ENCODE assay signal across 10 cellular contexts in genomic region chr11:35418282-35418846, GRCh38. TPM values are rescaled to one million over a fixed set of nuclear protein-coding genes. Genes with fewer than 3 reads are reported as not detected.
DNase-seq lines count a peak whose midpoint lies in the region; ATAC-seq, FAIRE-seq and TF ChIP-seq lines count a peak whose summit lies in the region.
"Had no signal": no experiment of that assay in that cellular context is flagged by ENCODE, and none has a peak within 500 bp of the region (broad histone marks: within the 10 kb centered on the region; RNA-seq: fewer than 3 reads in every experiment).

No MANE protein-coding gene starts in this region.

- intact Hi-C loops in GM12878 (cut with micrococcal nuclease; ENCODE audit: unreplicated experiment) (no loop called here), kidney (cut with DNase I) (no loop called here)
- intact Hi-C loops in naive thymus-derived CD4-positive, alpha-beta T cell (cut with micrococcal nuclease): no loop called here

- H3K9me3 ChIP-seq in HUES48 (ENCODE audit: control insufficient read depth, insufficient read depth, low read length): no peaks in the 10 kb centered on the region
- no peaks in the 10 kb centered on the region for H3K9me3 ChIP-seq in GM12878 (replicated peaks; ENCODE audit: control insufficient read depth, insufficient read depth, low read length)
- no peaks in the 10 kb centered on the region for H3K9me3 ChIP-seq in naive thymus-derived CD4-positive, alpha-beta T cell (ENCODE audit: control insufficient read depth in 2 of 3, low read length in 3 of 3)
- H3K9me3 ChIP-seq in kidney (ENCODE audit: control insufficient read depth in 1 of 2, low read length in 2 of 2): no peaks in the 10 kb centered on the region

- H4K20me1 ChIP-seq in GM12878 (ENCODE audit: control insufficient read depth, insufficient read depth): no peaks in the 10 kb centered on the region

- TF ChIP-seq CTCF in AG09309 (IDR thresholded peaks at IDR 0.05; ENCODE audit: control insufficient read depth, insufficient read depth, low read depth, low read length, missing control alignments) (no peak), GM12878 (IDR thresholded peaks at IDR 0.05 in 2 of 3, conservative IDR thresholded peaks at IDR 0.05 in 1 of 3; ENCODE audit: control insufficient read depth in 2 of 3, extremely low read depth in 1 of 3, insufficient read depth in 1 of 3, low read depth in 3 of 3, low read length in 3 of 3) (no peak), kidney (IDR thresholded peaks at IDR 0.05; ENCODE audit: borderline replicate concordance, extremely low read depth, insufficient read depth) (no peak)

- H3K4me2 ChIP-seq in GM12878 (ENCODE audit: control insufficient read depth, insufficient read depth): peak overlapping the region; percentile 38; the same call in 1 of the 2 replicates

- H3K27ac ChIP-seq in HUES48 (ENCODE audit: low read depth, low read length) (no peak overlapping the region), GM12878 (ENCODE audit: control insufficient read depth, insufficient read depth) (no peak overlapping the region), kidney (ENCODE audit: low read depth in 2 of 2, low read length in 2 of 2) (no peak overlapping the region)
- H3K27ac ChIP-seq in naive thymus-derived CD4-positive, alpha-beta T cell (ENCODE audit: low read depth, low read length): no peak overlapping the region

- DNase-seq in AG09309 (ENCODE audit: low read depth) (no peak), GM12878 (ENCODE audit: low read depth, low spot score) (no peak), kidney (no peak), HK-2 (ENCODE audit: unreplicated experiment) (no peak), NCI-H187 (lab: John Stamatoyannopoulos, UW) (no peak)
- DNase-seq in naive thymus-derived CD4-positive, alpha-beta T cell: no peak
- DNase-seq: NCI-H1694 treated with DMSO at 0.1 percent for 48 hours had no signal

- CTCF ChIA-PET in GM12878 (lab: Yijun Ruan, JAX): no interaction called here
- CTCF ChIA-PET in naive thymus-derived CD4-positive, alpha-beta T cell (lab: Charles Lee): no interaction called here

- FAIRE-seq in GM12878 (lab: Jason Lieb, UNC): no peak
- FAIRE-seq in kidney (lab: Jason Lieb, UNC): no peak
- FAIRE-seq: GM12891 had no signal

- H3K9ac ChIP-seq in HUES48 (ENCODE audit: low read depth, low read length) (no peak overlapping the region), GM12878 (ENCODE audit: control insufficient read depth, insufficient read depth, low read length) (no peak overlapping the region), kidney (ENCODE audit: low read length in 2 of 2) (no peak overlapping the region)

- POLR2A ChIA-PET in GM12878 (lab: Charles Lee): no interaction called here
- POLR2A ChIA-PET in naive thymus-derived CD4-positive, alpha-beta T cell (lab: Charles Lee): no interaction called here

- peaks cover 75 to 91% (median 82%) of the 10 kb centered on the region in 5 donors for H3K27me3 Mint-ChIP-seq in naive thymus-derived CD4-positive, alpha-beta T cell

- no peaks in the 10 kb centered on the region for H3K36me3 ChIP-seq in HUES48 (ENCODE audit: control insufficient read depth, insufficient read depth, low read length)
- H3K36me3 ChIP-seq in GM12878 (ENCODE audit: control insufficient read depth in 2 of 2, insufficient read depth in 2 of 2, low read length in 1 of 2): no peaks in the 10 kb centered on the region
- H3K36me3 ChIP-seq in naive thymus-derived CD4-positive, alpha-beta T cell (ENCODE audit: control insufficient read depth in 2 of 3, insufficient read depth in 3 of 3, low read length in 3 of 3): no peaks in the 10 kb centered on the region
- H3K36me3 ChIP-seq in kidney (ENCODE audit: control insufficient read depth in 1 of 2, insufficient read depth in 2 of 2, low read length in 2 of 2): no peaks in the 10 kb centered on the region

- in situ Hi-C loops in GM12878 (cut with MboI): loop anchor here (10.0 kb wide), 1 partner anchor 834 kb away; no protein-coding TSS in a partner anchor

- no peak for TF ChIP-seq EP300 in GM12878 (IDR thresholded peaks at IDR 0.05; ENCODE audit: borderline replicate concordance in 1 of 2, control insufficient read depth in 1 of 2, low read depth in 2 of 2, low read length in 2 of 2)

- peaks cover 6% of the 10 kb centered on the region; the same call in 1 of the 2 replicates for H3K4me1 ChIP-seq in HUES48 (ENCODE audit: control insufficient read depth, insufficient read depth, low read length)
- no peaks in the 10 kb centered on the region for H3K4me1 ChIP-seq in GM12878 (ENCODE audit: control insufficient read depth, insufficient read depth, low read length)
- H3K4me1 ChIP-seq in naive thymus-derived CD4-positive, alpha-beta T cell (ENCODE audit: control insufficient read depth in 2 of 2, insufficient read depth in 2 of 2, low read length in 2 of 2): no peaks in the 10 kb centered on the region
- peaks cover 0 to 3% of the 10 kb centered on the region in 2 donors for H3K4me1 ChIP-seq in kidney (ENCODE audit: control insufficient read depth in 1 of 2, insufficient read depth in 1 of 2, low read depth in 1 of 2, low read length in 2 of 2)

- ATAC-seq in GM12878: no peak
- ATAC-seq in naive thymus-derived CD4-positive, alpha-beta T cell: no peak
- ATAC-seq in HG03108 (IDR thresholded peaks at IDR 0.05; ENCODE audit: unreplicated experiment): no peak

- H3K9me3 Mint-ChIP-seq in naive thymus-derived CD4-positive, alpha-beta T cell: no peaks in the 10 kb centered on the region

- WGBS in GM12878 (ENCODE audit: insufficient coverage, insufficient replicate concordance, low lambda C conversion rate, missing lambda C conversion rate): 6% methylated on average over 29 of the region's 29 CpGs

- TF ChIP-seq RAD21 in GM12878 (IDR thresholded peaks at IDR 0.05; ENCODE audit: insufficient read depth, low read depth, low read length): no peak

- H3K27me3 ChIP-seq in HUES48 (ENCODE audit: control insufficient read depth, insufficient read depth, low read length) (peaks cover 97% of the 10 kb centered on the region), GM12878 (replicated peaks in 1 of 2; ENCODE audit: control insufficient read depth in 2 of 2, insufficient read depth in 2 of 2, low read length in 1 of 2) (peaks cover 20 to 26% of the 10 kb centered on the region in 2 experiments)
- peaks cover 10 to 11% of the 10 kb centered on the region in 2 donors for H3K27me3 ChIP-seq in naive thymus-derived CD4-positive, alpha-beta T cell (ENCODE audit: control insufficient read depth in 2 of 2, insufficient read depth in 2 of 2, low read length in 2 of 2)

- H2AFZ ChIP-seq in GM12878 (ENCODE audit: control insufficient read depth, low read depth, low read length): no peak overlapping the region

- H3K36me3 Mint-ChIP-seq in naive thymus-derived CD4-positive, alpha-beta T cell: peaks cover 0 to 4% (median 0%) of the 10 kb centered on the region in 5 donors

- RAD21 ChIA-PET in GM12878 (lab: Charles Lee; ENCODE audit: unreplicated experiment): interaction anchor here (0.6 kb wide), 1 partner anchor 70 kb away, joined by 4 read pairs; no protein-coding TSS in a partner anchor

- H3K79me2 ChIP-seq in GM12878 (ENCODE audit: control insufficient read depth, insufficient read depth, low read length): no peaks in the 10 kb centered on the region

- SMC1A ChIA-PET in GM12878 (lab: Charles Lee; ENCODE audit: uncharacterized antibody, unreplicated experiment): no interaction called here

- TF ChIP-seq POLR2A in GM12878 (IDR thresholded peaks at IDR 0.05; ENCODE audit: low read depth, low read length): no peak

- H3K4me3 Mint-ChIP-seq in naive thymus-derived CD4-positive, alpha-beta T cell: peak overlapping the region; percentile 41 to 89 (median 71)

- BruUV-seq in GM12878 (replicated peaks; lab: Mats Ljungman, UMichigan): no TSS peak

- H3K4me3 ChIP-seq in AG09309 (ENCODE audit: control insufficient read depth, low read depth, low read length) (peak overlapping the region; percentile 54), HUES48 (ENCODE audit: low read depth, low read length) (peak overlapping the region; percentile 72), GM12878 (no peak overlapping the region), kidney (ENCODE audit: low read length in 2 of 2) (no peak overlapping the region)
- H3K4me3 ChIP-seq in naive thymus-derived CD4-positive, alpha-beta T cell (ENCODE audit: low read length): no peak overlapping the region

- H3K4me1 Mint-ChIP-seq in naive thymus-derived CD4-positive, alpha-beta T cell: peaks cover 7 to 23% (median 20%) of the 10 kb centered on the region in 7 donors

- H3K27ac Mint-ChIP-seq in naive thymus-derived CD4-positive, alpha-beta T cell: no peak overlapping the region

TF ChIP-seq in GM12878, 131 proteins besides CTCF, POLR2A, EP300 and RAD21:
- TF ChIP-seq ETV6 (conservative IDR thresholded peaks at IDR 0.05 in 1 of 2, IDR thresholded peaks at IDR 0.05 in 1 of 2; ENCODE audit: borderline replicate concordance in 1 of 2, low read depth in 1 of 2) (no peak), BRCA1 (IDR thresholded peaks at IDR 0.05; ENCODE audit: low read depth, low read length) (no peak), SMARCA5 (IDR thresholded peaks at IDR 0.05) (no peak), SIN3A (IDR thresholded peaks at IDR 0.05; ENCODE audit: low read depth, low read length) (no peak)

RNA-seq across cellular contexts. Expression of gene SLC1A2, which starts 1.0 kb away (rescaled TPM):
- total RNA-seq in GM12878 (2013; cell fraction: nucleolus; rRNA removed): 0.23 and 0.29 TPM in 2 replicates
- total RNA-seq in GM12878 (2014; rRNA removed) (0.28 TPM in 1 of 2 replicates, not detected in the other), GM12878 (2014; rRNA removed; fragmentation: Illumina TruSeq; extraction: Trizol) (0.09 and 0.22 TPM in 2 replicates), GM12878 (2021) (0.08 and 0.13 TPM in 2 replicates), kidney (0.28 TPM)
- not detected for polyA plus RNA-seq in GM12878 (2011; ENCODE audit: low read depth)
- polyA plus RNA-seq in GM12878 (2011; rRNA removed) (0.01 TPM in 1 of 2 replicates, not detected in the other), GM12878 (2014; fragmentation: Illumina TruSeq; extraction: Trizol) (0.01 and 0.65 TPM in 2 replicates), GM12878 (2014; fragmentation: Nextera tagmentation; extraction: Ambion mirVana) (under 1 TPM in 1 of 2 experiments, not detected in 1; 0.24 TPM), GM12878 (2014; rRNA removed) (0.03 and 0.14 TPM in 2 replicates), GM12878 (2016; fragmentation: Nextera tagmentation; extraction: Ambion mirVana) (under 1 TPM; 0.29 to 0.84 TPM), kidney (ENCODE audit: insufficient read depth, low read depth, low replicate concordance) (0.11 TPM)
- 0.03 TPM in 1 of 2 replicates, not detected in the other for polyA plus RNA-seq in GM12878 (2011; cell fraction: cytosol; rRNA removed)
- polyA plus RNA-seq in GM12878 (2011; cell fraction: nucleus; rRNA removed): 0.04 TPM in 1 of 2 replicates, not detected in the other
- 0.03 and 0.06 TPM in 2 replicates for polyA plus RNA-seq in GM12878 (2012)
- polyA minus RNA-seq in GM12878 (2011; rRNA and poly(A)+ RNA removed): under 0.01 and 0.26 TPM in 2 replicates
- not detected in 2 replicates for polyA minus RNA-seq in GM12878 (2011; cell fraction: cytosol; rRNA and poly(A)+ RNA removed)
- 0.12 and 0.38 TPM in 2 replicates for polyA minus RNA-seq in GM12878 (2011; cell fraction: nucleus; rRNA and poly(A)+ RNA removed)
- under 1 TPM in 3 of 5 experiments, not detected in 2; 0.13 to 0.69 (median 0.24) TPM for total RNA-seq in naive thymus-derived CD4-positive, alpha-beta T cell
- not detected for polyA plus RNA-seq in naive thymus-derived CD4-positive, alpha-beta T cell

Comparison
In these comparisons a context has a peak if more than half of its experiments do, and no peak if none do; other contexts are left out.
1. H3K4me3 ChIP-seq: peak in AG09309 (single experiment) and HUES48 (single experiment); none in GM12878 (single experiment), naive thymus-derived CD4-positive, alpha-beta T cell (single experiment) and kidney (0 of 2).